In the genomic region with DNA sequence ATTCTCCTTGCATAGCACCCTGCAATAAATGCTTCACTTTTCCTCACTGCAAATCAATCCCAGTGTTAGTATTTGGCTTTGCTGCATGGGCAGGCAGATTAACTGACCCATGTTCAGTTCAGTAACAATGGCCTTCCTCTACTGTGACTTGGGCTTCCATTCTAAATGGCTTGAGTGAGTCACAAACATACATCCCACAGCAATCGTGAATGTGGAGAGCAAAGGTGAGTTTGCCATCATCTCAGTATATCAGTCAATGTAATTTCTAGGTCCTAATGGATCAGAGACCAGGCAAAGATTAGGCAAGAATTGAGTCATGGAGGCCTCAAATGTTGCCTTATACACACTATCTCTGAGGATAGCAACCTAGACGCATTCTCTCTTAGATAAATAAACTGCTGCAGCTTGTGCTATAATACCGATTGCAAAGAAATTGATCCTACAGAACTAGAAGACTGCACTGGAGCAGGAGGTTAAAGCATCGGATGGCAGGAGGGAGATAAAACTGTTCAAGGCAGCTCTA, we compare ENCODE assay signal across 14 cellular contexts. TPM values are rescaled to one million over a fixed set of nuclear protein-coding genes. Genes with fewer than 3 reads are reported as not detected.
A peak's percentile ranks its signal among the peaks of the same experiment; 100 is the strongest.
DNase-seq lines count a peak whose midpoint lies in the region; ATAC-seq and TF ChIP-seq lines count a peak whose summit lies in the region.
"Had no signal": no experiment of that assay in that cellular context is flagged by ENCODE, and none has a peak within 500 bp of the region (broad histone marks: within the 10 kb centered on the region; RNA-seq: fewer than 3 reads in every experiment).

No MANE protein-coding gene starts in this region.

- no peak overlapping the region for H2BK15ac ChIP-seq in mesenchymal stem cell (ENCODE audit: low read depth, poor library complexity, severe bottlenecking)

- H3K4me2 ChIP-seq in mesenchymal stem cell (ENCODE audit: low read length, poor library complexity, severe bottlenecking): no peak overlapping the region

- no peaks in the 10 kb centered on the region for H3K36me3 ChIP-seq in ACC112 (ENCODE audit: insufficient read depth, low read length)
- no peaks in the 10 kb centered on the region for H3K36me3 ChIP-seq in mesenchymal stem cell (ENCODE audit: control insufficient read depth in 1 of 2, insufficient read depth in 2 of 2, low read depth in 1 of 2, low read length in 2 of 2)

- H3K4me3 ChIP-seq in ACC112 (ENCODE audit: low read depth, low read length) (no peak overlapping the region), HL-60 (replicated peaks; ENCODE audit: insufficient read depth, low read length) (no peak overlapping the region), mesenchymal stem cell (ENCODE audit: insufficient read depth in 1 of 2, low read depth in 1 of 2, low read length in 2 of 2) (no peak overlapping the region)
- H3K4me3 ChIP-seq: GM23248 had no signal

- H3K9ac ChIP-seq in mesenchymal stem cell (ENCODE audit: low read length): no peak overlapping the region
- H3K9ac ChIP-seq: GM23248 had no signal

- 83% methylated on average over 3 of the region's 4 CpGs for WGBS in mesenchymal stem cell

- H4K91ac ChIP-seq in mesenchymal stem cell (ENCODE audit: low read length): no peak overlapping the region

- H3K18ac ChIP-seq in mesenchymal stem cell (ENCODE audit: low read depth in 1 of 2, low read length in 2 of 2): no peak overlapping the region

- H2AK5ac ChIP-seq in mesenchymal stem cell (ENCODE audit: low read length, severe bottlenecking): no peak overlapping the region

- no peaks in the 10 kb centered on the region for H3K27me3 ChIP-seq in ACC112 (ENCODE audit: insufficient read depth, low read length)
- H3K27me3 ChIP-seq in HL-60 (ENCODE audit: insufficient read depth, poor library complexity, severe bottlenecking): no peaks in the 10 kb centered on the region
- no peaks in the 10 kb centered on the region for H3K27me3 ChIP-seq in mesenchymal stem cell (ENCODE audit: control insufficient read depth in 1 of 2, insufficient read depth in 1 of 2, low read length in 2 of 2)

- H3K79me1 ChIP-seq in mesenchymal stem cell (replicated peaks; ENCODE audit: low read length, poor library complexity, severe bottlenecking): no peaks in the 10 kb centered on the region

- no peak overlapping the region for H4K8ac ChIP-seq in mesenchymal stem cell (ENCODE audit: low read length)

- H3K23ac ChIP-seq in mesenchymal stem cell (ENCODE audit: low read length in 2 of 2): no peak overlapping the region

- no peaks in the 10 kb centered on the region for H3K79me2 ChIP-seq in ACC112 (ENCODE audit: control insufficient read depth, insufficient read depth, low read length, unreplicated experiment)

- no peak overlapping the region for H2BK5ac ChIP-seq in mesenchymal stem cell (ENCODE audit: low read depth, low read length, poor library complexity, severe bottlenecking)

- no peak overlapping the region for H2BK120ac ChIP-seq in mesenchymal stem cell (ENCODE audit: low read depth, low read length)

- H3K4me1 ChIP-seq in ACC112 (ENCODE audit: control insufficient read depth, insufficient read depth, low read length, unreplicated experiment): no peaks in the 10 kb centered on the region
- no peaks in the 10 kb centered on the region for H3K4me1 ChIP-seq in mesenchymal stem cell (ENCODE audit: control insufficient read depth, insufficient read depth, low read depth, low read length)

- H2BK12ac ChIP-seq in mesenchymal stem cell (ENCODE audit: low read length in 2 of 2): no peak overlapping the region

- H2AFZ ChIP-seq in ACC112 (ENCODE audit: low read length, unreplicated experiment) (peak overlapping the region; percentile 23), mesenchymal stem cell (ENCODE audit: low read depth, low read length) (no peak overlapping the region)
- H2AFZ ChIP-seq: GM23248 had no signal

- no peak overlapping the region for H3K14ac ChIP-seq in mesenchymal stem cell (ENCODE audit: low read length in 2 of 2)

- ATAC-seq in HG03280 (IDR thresholded peaks at IDR 0.05; ENCODE audit: unreplicated experiment): no peak

- no peaks in the 10 kb centered on the region for H3K9me3 ChIP-seq in mesenchymal stem cell (ENCODE audit: control insufficient read depth, low read length)
- H3K9me3 ChIP-seq: Caco-2 had no signal

- TF ChIP-seq CTCF in HL-60 (IDR thresholded peaks at IDR 0.05; ENCODE audit: insufficient read depth, low read length): no peak

- no peak overlapping the region for H3K27ac ChIP-seq in ACC112 (ENCODE audit: low read depth, low read length)
- H3K27ac ChIP-seq in HL-60 (replicated peaks): peak overlapping the region; percentile 62
- no peak overlapping the region for H3K27ac ChIP-seq in mesenchymal stem cell (ENCODE audit: low read length, poor library complexity, severe bottlenecking)
- H3K27ac ChIP-seq: C4-2B, GM23248 had no signal

- H3K4ac ChIP-seq in mesenchymal stem cell (ENCODE audit: low read depth in 1 of 2, low read length in 2 of 2): no peak overlapping the region

- DNase-seq in HL-60 (ENCODE audit: low read depth in 1 of 2, low spot score in 1 of 2): no peak
- peak; percentile 58 for DNase-seq in amniotic epithelial cell (ENCODE audit: low read depth)
- peak; percentile 61 for DNase-seq in mesenchymal stem cell
- no peak for DNase-seq in OCI-M1 (lab: John Stamatoyannopoulos, UW)
- DNase-seq in stimulated activated CD4-positive, alpha-beta T cell treated with anti-CD3 and anti-CD28 coated beads, Interleukin-1b, Interleukin-23, amount 100 ng/mL, for 48 hours: no peak
- DNase-seq: AML-193; Caco-2; CD4-positive, alpha-beta T cell; GDM1; GM23248; HCEC 1CT had no signal

RNA-seq across cellular contexts. Expression of gene ATP8B4, which starts 8.3 kb away (rescaled TPM):
- 1.6 TPM for polyA plus RNA-seq in mesenchymal stem cell (2013, experiment 1 of 2)
- polyA plus RNA-seq in mesenchymal stem cell (2013, experiment 2 of 2): 2.0 TPM

RNA-seq across cellular contexts. Expression of gene SLC27A2, which starts 54.7 kb away (rescaled TPM):
- not detected for polyA plus RNA-seq in mesenchymal stem cell (2013, experiment 1 of 2)
- polyA plus RNA-seq in mesenchymal stem cell (2013, experiment 2 of 2): not detected
- polyA plus RNA-seq: GM23248 had no signal

Comparison
In these comparisons a context has a peak if more than half of its experiments do, and no peak if none do; other contexts are left out.
1. DNase-seq: peak in amniotic epithelial cell (single experiment) and mesenchymal stem cell (single experiment); none in HL-60 (0 of 2), OCI-M1 (single experiment) and stimulated activated CD4-positive, alpha-beta T cell treated with anti-CD3 and anti-CD28 coated beads, Interleukin-1b, Interleukin-23, amount 100 ng/mL, for 48 hours (single experiment).